Comparison of ENCODE assay signal across 1 cellular context in the genomic region with DNA sequence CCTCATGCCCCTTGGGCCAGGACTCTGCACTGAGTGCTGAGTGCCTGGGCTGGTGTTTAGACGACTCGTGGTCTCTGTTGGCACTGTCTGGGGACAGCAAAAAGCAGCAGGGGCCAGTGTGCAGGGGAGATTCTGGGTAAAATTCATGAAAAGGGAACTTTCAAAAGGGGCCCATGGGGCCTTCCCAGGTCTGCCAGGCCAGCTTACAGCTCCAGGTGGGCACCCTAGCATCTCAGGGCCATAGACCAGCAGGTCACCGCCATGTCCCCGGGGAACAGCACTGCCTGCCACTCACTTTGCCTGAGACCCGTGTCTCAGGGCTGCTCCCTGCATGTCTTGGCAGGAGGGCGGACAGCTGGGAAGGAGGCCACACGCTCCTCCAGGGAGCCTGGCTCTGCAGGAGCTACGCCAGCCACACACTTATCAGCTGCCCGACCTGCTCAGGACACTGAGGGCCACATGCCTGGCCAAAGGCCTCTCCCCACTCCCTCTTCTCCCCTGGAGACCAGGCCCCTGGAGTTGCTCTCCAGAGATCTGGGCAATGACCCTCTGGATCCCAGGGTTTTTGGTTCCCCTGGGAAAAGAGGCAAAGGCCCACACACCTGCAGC.
A peak's percentile ranks its signal among the peaks of the same experiment; 100 is the strongest.
TF ChIP-seq lines count a peak whose summit lies in the region.

No MANE protein-coding gene starts in this region.

TF ChIP-seq in K562, 482 proteins besides CTCF, POLR2A, EP300 and RAD21:
- no peak for TF ChIP-seq ZNF445 (CRISPR knock-in tag; IDR thresholded peaks at IDR 0.05; ENCODE audit: low read depth)
- TF ChIP-seq, protein P1, sequence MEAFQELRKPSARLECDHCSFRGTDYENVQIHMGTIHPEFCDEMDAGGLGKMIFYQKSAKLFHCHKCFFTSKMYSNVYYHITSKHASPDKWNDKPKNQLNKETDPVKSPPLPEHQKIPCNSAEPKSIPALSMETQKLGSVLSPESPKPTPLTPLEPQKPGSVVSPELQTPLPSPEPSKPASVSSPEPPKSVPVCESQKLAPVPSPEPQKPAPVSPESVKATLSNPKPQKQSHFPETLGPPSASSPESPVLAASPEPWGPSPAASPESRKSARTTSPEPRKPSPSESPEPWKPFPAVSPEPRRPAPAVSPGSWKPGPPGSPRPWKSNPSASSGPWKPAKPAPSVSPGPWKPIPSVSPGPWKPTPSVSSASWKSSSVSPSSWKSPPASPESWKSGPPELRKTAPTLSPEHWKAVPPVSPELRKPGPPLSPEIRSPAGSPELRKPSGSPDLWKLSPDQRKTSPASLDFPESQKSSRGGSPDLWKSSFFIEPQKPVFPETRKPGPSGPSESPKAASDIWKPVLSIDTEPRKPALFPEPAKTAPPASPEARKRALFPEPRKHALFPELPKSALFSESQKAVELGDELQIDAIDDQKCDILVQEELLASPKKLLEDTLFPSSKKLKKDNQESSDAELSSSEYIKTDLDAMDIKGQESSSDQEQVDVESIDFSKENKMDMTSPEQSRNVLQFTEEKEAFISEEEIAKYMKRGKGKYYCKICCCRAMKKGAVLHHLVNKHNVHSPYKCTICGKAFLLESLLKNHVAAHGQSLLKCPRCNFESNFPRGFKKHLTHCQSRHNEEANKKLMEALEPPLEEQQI (IDR thresholded peaks at IDR 0.05) = no peak
- TF ChIP-seq, protein P2, sequence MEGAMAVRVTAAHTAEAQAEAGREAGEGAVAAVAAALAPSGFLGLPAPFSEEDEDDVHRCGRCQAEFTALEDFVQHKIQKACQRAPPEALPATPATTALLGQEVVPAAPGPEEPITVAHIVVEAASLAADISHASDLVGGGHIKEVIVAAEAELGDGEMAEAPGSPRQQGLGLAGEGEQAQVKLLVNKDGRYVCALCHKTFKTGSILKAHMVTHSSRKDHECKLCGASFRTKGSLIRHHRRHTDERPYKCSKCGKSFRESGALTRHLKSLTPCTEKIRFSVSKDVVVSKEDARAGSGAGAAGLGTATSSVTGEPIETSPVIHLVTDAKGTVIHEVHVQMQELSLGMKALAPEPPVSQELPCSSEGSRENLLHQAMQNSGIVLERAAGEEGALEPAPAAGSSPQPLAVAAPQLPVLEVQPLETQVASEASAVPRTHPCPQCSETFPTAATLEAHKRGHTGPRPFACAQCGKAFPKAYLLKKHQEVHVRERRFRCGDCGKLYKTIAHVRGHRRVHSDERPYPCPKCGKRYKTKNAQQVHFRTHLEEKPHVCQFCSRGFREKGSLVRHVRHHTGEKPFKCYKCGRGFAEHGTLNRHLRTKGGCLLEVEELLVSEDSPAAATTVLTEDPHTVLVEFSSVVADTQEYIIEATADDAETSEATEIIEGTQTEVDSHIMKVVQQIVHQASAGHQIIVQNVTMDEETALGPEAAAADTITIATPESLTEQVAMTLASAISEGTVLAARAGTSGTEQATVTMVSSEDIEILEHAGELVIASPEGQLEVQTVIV (CRISPR knock-in tag; IDR thresholded peaks at IDR 0.05; ENCODE audit: borderline replicate concordance) = no peak
- TF ChIP-seq GABPA (tag; conservative IDR thresholded peaks at IDR 0.05; ENCODE audit: low read depth) = peak; percentile 53
- TF ChIP-seq CBFA2T2 (conservative IDR thresholded peaks at IDR 0.05) = no peak
- TF ChIP-seq HNRNPH1 (optimal IDR thresholded peaks at IDR 0.05; ENCODE audit: low read depth, low read length) = no peak
- TF ChIP-seq NR2C2 (CRISPR knock-in tag; IDR thresholded peaks at IDR 0.05) = no peak
- TF ChIP-seq NR2C2 (tag; IDR thresholded peaks at IDR 0.05) = peak; percentile 18; the same call in 1 of the 2 replicates
- TF ChIP-seq POLR2G (IDR thresholded peaks at IDR 0.05; ENCODE audit: low read depth, low read length) = 0 out of 2 replicates have a peak, but pooled peaks have one; percentile 20
- no peak for TF ChIP-seq TCF7L2 (IDR thresholded peaks at IDR 0.05; ENCODE audit: low read depth, low read length)
